ENCODE assay signal across 25 cellular contexts in genomic region chr10:18325889-18326531, GRCh38.
DNase-seq lines count a peak whose midpoint lies in the region; ATAC-seq and TF ChIP-seq lines count a peak whose summit lies in the region.
"Had no signal": no experiment of that assay in that cellular context is flagged by ENCODE, and none has a peak within 500 bp of the region (broad histone marks: within the 10 kb centered on the region; RNA-seq: fewer than 3 reads in every experiment).

No MANE protein-coding gene starts in this region.

- H3K4me1 ChIP-seq in mammary epithelial cell (ENCODE audit: insufficient read depth, low read length) (no peaks in the 10 kb centered on the region), tibial artery (peaks cover 0 to 12% (median 2%) of the 10 kb centered on the region in 4 donors), sigmoid colon (peaks cover 0 to 11% (median 0%) of the 10 kb centered on the region in 4 donors)
- H3K4me1 ChIP-seq: breast epithelium, Caco-2, lower lobe of right lung had no signal

- no peak overlapping the region for H3K4me2 ChIP-seq in mammary epithelial cell (ENCODE audit: insufficient read depth, low read depth, low read length)
- H3K4me2 ChIP-seq: KMS-11 had no signal

- no peak for TF ChIP-seq POLR2A in sigmoid colon (IDR thresholded peaks at IDR 0.05)

- H3K4me3 ChIP-seq in mammary epithelial cell (replicated peaks in 1 of 3; ENCODE audit: insufficient read depth in 1 of 3, low read depth in 2 of 3, low read length in 3 of 3) (no peak overlapping the region), tibial artery (no peak overlapping the region), sigmoid colon (no peak overlapping the region)
- H3K4me3 ChIP-seq: breast epithelium, lower lobe of right lung had no signal

- H3K27ac Mint-ChIP-seq in MCF 10A (ENCODE audit: low read depth, unreplicated experiment) = no peak overlapping the region
- H3K27ac Mint-ChIP-seq: activated naive CD8-positive, alpha-beta T cell treated with anti-CD3 and anti-CD28 coated beads, Interleukin-2, amount 50 U/mL, for 24 hours; CD14-positive monocyte; immature natural killer cell; naive thymus-derived CD8-positive, alpha-beta T cell; stimulated activated naive B cell treated with anti-CD40 and anti-IgM and Interleukin-4, amounts not matched to agents 10 μg/mL and 1 μg/mL and 100 μg/mL, for 72 hours; T-helper 17 cell had no signal

- H3K36me3 ChIP-seq in mammary epithelial cell (ENCODE audit: insufficient read depth, low read length) (no peaks in the 10 kb centered on the region), tibial artery (no peaks in the 10 kb centered on the region), sigmoid colon (no peaks in the 10 kb centered on the region)
- H3K36me3 ChIP-seq: breast epithelium, lower lobe of right lung had no signal

- H4K20me1 ChIP-seq in mammary epithelial cell (ENCODE audit: insufficient read depth, low read length) = no peaks in the 10 kb centered on the region

- no peak for TF ChIP-seq CTCF in MCF 10A (IDR thresholded peaks at IDR 0.05; ENCODE audit: unreplicated experiment)
- TF ChIP-seq CTCF in mammary epithelial cell (conservative IDR thresholded peaks at IDR 0.05 in 1 of 2, IDR thresholded peaks at IDR 0.05 in 1 of 2; ENCODE audit: extremely low read depth in 1 of 2, insufficient read depth in 1 of 2, low read depth in 1 of 2, low read length in 2 of 2) = no peak
- no peak for TF ChIP-seq CTCF in tibial artery (IDR thresholded peaks at IDR 0.05)
- no peak for TF ChIP-seq CTCF in sigmoid colon (IDR thresholded peaks at IDR 0.05)

- DNase-seq in MCF 10A (ENCODE audit: unreplicated experiment) (peak; percentile 4), mammary epithelial cell (no peak), left colon (no peak), tibial artery (no peak), sigmoid colon (no peak), HK-2 (ENCODE audit: unreplicated experiment) (no peak)
- DNase-seq: 8988T; activated CD4-positive, alpha-beta T cell treated with anti-CD3 and anti-CD28 coated beads, Interleukin-2, amount 50 U/mL, for 48 hours; activated naive CD4-positive, alpha-beta T cell; activated naive CD8-positive, alpha-beta T cell treated with anti-CD3 and anti-CD28 coated beads, Interleukin-2, amount 50 U/mL, for 24 hours; Caco-2; immature natural killer cell; lower lobe of right lung; naive thymus-derived CD8-positive, alpha-beta T cell; NCI-H1436; NCI-H226; SHP77; stimulated activated naive B cell treated with anti-CD40 and anti-IgM and Interleukin-4, amounts not matched to agents 10 μg/mL and 1 μg/mL and 100 μg/mL, for 72 hours; substantia nigra; T-helper 17 cell had no signal

- H3K4me1 Mint-ChIP-seq in MCF 10A (ENCODE audit: insufficient read depth, unreplicated experiment) = no peaks in the 10 kb centered on the region
- H3K4me1 Mint-ChIP-seq: activated naive CD8-positive, alpha-beta T cell treated with anti-CD3 and anti-CD28 coated beads, Interleukin-2, amount 50 U/mL, for 24 hours; CD14-positive monocyte; immature natural killer cell; naive thymus-derived CD8-positive, alpha-beta T cell; stimulated activated naive B cell treated with anti-CD40 and anti-IgM and Interleukin-4, amounts not matched to agents 10 μg/mL and 1 μg/mL and 100 μg/mL, for 72 hours; T-helper 17 cell had no signal

- intact Hi-C loops in MCF 10A (cut with micrococcal nuclease) (no loop called here), mammary epithelial cell (cut with micrococcal nuclease) (no loop called here), left colon (cut with DNase I, micrococcal nuclease) (no loop called here), tibial artery (cut with DNase I; ENCODE audit: low total_unique reads) (no loop called here), sigmoid colon (cut with DNase I) (no loop called here)

- no peaks in the 10 kb centered on the region for H3K27me3 Mint-ChIP-seq in MCF 10A (ENCODE audit: insufficient read depth, unreplicated experiment)
- H3K27me3 Mint-ChIP-seq: activated naive CD8-positive, alpha-beta T cell treated with anti-CD3 and anti-CD28 coated beads, Interleukin-2, amount 50 U/mL, for 24 hours had no signal

- no peak overlapping the region for H2AFZ ChIP-seq in mammary epithelial cell (ENCODE audit: low read depth, low read length)

- no peak for TF ChIP-seq EP300 in sigmoid colon (IDR thresholded peaks at IDR 0.05)

- no peaks in the 10 kb centered on the region for H3K9me3 Mint-ChIP-seq in MCF 10A (ENCODE audit: unreplicated experiment)
- H3K9me3 Mint-ChIP-seq: activated naive CD8-positive, alpha-beta T cell treated with anti-CD3 and anti-CD28 coated beads, Interleukin-2, amount 50 U/mL, for 24 hours had no signal

- POLR2A ChIA-PET in MCF 10A (lab: Yijun Ruan, JAX) = interaction anchor here (0.9 kb wide), 1 partner anchor 36 kb away, joined by 3 read pairs; no protein-coding TSS in a partner anchor

- WGBS in mammary epithelial cell (ENCODE audit: low coverage, missing lambda C conversion rate) = 46% methylated on average over 5 of the region's 5 CpGs
- WGBS in sigmoid colon, 2 donors = 32 to 63% methylated on average over 5 of the region's 5 CpGs

- dilution Hi-C loops in mammary epithelial cell (cut with HindIII; ENCODE audit: low sequenced_read_pairs) = no loop called here

- no peak overlapping the region for H3K27ac ChIP-seq in mammary epithelial cell (ENCODE audit: insufficient read depth, low read depth, low read length)
- peak overlapping the region; percentile 54 for H3K27ac ChIP-seq in cingulate gyrus (ENCODE audit: low read depth, low read length)
- peak overlapping the region; percentile 14 to 46 for H3K27ac ChIP-seq in tibial artery
- H3K27ac ChIP-seq in sigmoid colon = peak overlapping the region in 1 of 4 donors; percentile 2
- H3K27ac ChIP-seq: breast epithelium, KMS-11, lower lobe of right lung had no signal

- no peak overlapping the region for H3K9ac ChIP-seq in mammary epithelial cell (ENCODE audit: insufficient read depth, low read length)
- H3K9ac ChIP-seq: KMS-11 had no signal

- no peak overlapping the region for H3K4me3 Mint-ChIP-seq in MCF 10A (ENCODE audit: unreplicated experiment)
- H3K4me3 Mint-ChIP-seq: activated naive CD8-positive, alpha-beta T cell treated with anti-CD3 and anti-CD28 coated beads, Interleukin-2, amount 50 U/mL, for 24 hours; CD14-positive monocyte; immature natural killer cell; naive thymus-derived CD8-positive, alpha-beta T cell; stimulated activated naive B cell treated with anti-CD40 and anti-IgM and Interleukin-4, amounts not matched to agents 10 μg/mL and 1 μg/mL and 100 μg/mL, for 72 hours; T-helper 17 cell had no signal

- CTCF ChIA-PET in MCF 10A (lab: Yijun Ruan, JAX) (no interaction called here), mammary epithelial cell (lab: Charles Lee; ENCODE audit: low non-redundant PET) (no interaction called here)

- H3K36me3 Mint-ChIP-seq in MCF 10A (ENCODE audit: insufficient read depth, unreplicated experiment) = no peaks in the 10 kb centered on the region
- H3K36me3 Mint-ChIP-seq: CD14-positive monocyte; immature natural killer cell; naive thymus-derived CD8-positive, alpha-beta T cell; stimulated activated naive B cell treated with anti-CD40 and anti-IgM and Interleukin-4, amounts not matched to agents 10 μg/mL and 1 μg/mL and 100 μg/mL, for 72 hours had no signal

- no peaks in the 10 kb centered on the region for H3K79me2 ChIP-seq in mammary epithelial cell (ENCODE audit: insufficient read depth, low read length)

- in situ Hi-C loops in mammary epithelial cell (cut with MboI; ENCODE audit: low sequenced_read_pairs in 2 of 2) = no loop called here

- H3K9me3 ChIP-seq in mammary epithelial cell (replicated peaks; ENCODE audit: insufficient read depth, low read length) = peaks cover 4% of the 10 kb centered on the region
- H3K9me3 ChIP-seq in tibial artery = no peaks in the 10 kb centered on the region
- H3K9me3 ChIP-seq in sigmoid colon = no peaks in the 10 kb centered on the region
- H3K9me3 ChIP-seq: breast epithelium, Caco-2, lower lobe of right lung had no signal

- no TSS peak for BruUV-seq in MCF 10A (replicated peaks; lab: Mats Ljungman, UMichigan)
- BruUV-seq in mammary epithelial cell (replicated peaks; lab: Mats Ljungman, UMichigan) = no TSS peak

- ATAC-seq in left colon (peak; percentile 44), HG02798 (IDR thresholded peaks at IDR 0.05; ENCODE audit: poor library complexity, unreplicated experiment) (no peak)
- ATAC-seq: activated naive CD8-positive, alpha-beta T cell treated with anti-CD3 and anti-CD28 coated beads, Interleukin-2, amount 50 U/mL, for 24 hours; lower lobe of right lung; naive thymus-derived CD8-positive, alpha-beta T cell; stimulated activated naive B cell treated with anti-CD40 and anti-IgM and Interleukin-4, amounts not matched to agents 10 μg/mL and 1 μg/mL and 100 μg/mL, for 72 hours; T-helper 17 cell had no signal

- no peaks in the 10 kb centered on the region for H3K27me3 ChIP-seq in mammary epithelial cell (ENCODE audit: insufficient read depth, low read length)
- H3K27me3 ChIP-seq in tibial artery = no peaks in the 10 kb centered on the region
- H3K27me3 ChIP-seq in sigmoid colon = no peaks in the 10 kb centered on the region
- H3K27me3 ChIP-seq: breast epithelium had no signal
